Comparison of ENCODE assay signal across 29 cellular contexts in genomic region chr10:128577958-128578750, GRCh38.
"Had no signal": no experiment of that assay in that cellular context is flagged by ENCODE, and none has a peak within 500 bp of the region (broad histone marks: within the 10 kb centered on the region; RNA-seq: fewer than 3 reads in every experiment).

No MANE protein-coding gene starts in this region.

- FAIRE-seq: endometrium, frontal cortex had no signal

- H3K36me3 ChIP-seq: lower lobe of right lung, neural progenitor cell, prostate gland, right atrium auricular region, tibial artery, vagina had no signal

- ATAC-seq: effector memory CD8-positive, alpha-beta T cell; left colon; left ventricle myocardium superior; mucosa of descending colon; natural killer cell treated with Interleukin-12 subunit alpha and Interleukin-12 subunit beta and Interleukin-15 and Interleukin-18, amount 100 ng/mL, for 72 hours; sciatic nerve; stimulated activated effector memory CD8-positive, alpha-beta T cell treated with anti-CD3 and anti-CD28 coated beads, Interleukin-12 subunit alpha, Interleukin-12 subunit beta, amount 100 ng/mL, for 72 hours had no signal

- H3K27me3 ChIP-seq: neural progenitor cell, right atrium auricular region, testis, vagina had no signal

- H3K4me1 ChIP-seq: lower lobe of right lung, prostate gland, right atrium auricular region, testis, tibial artery, vagina had no signal

- DNase-seq: cortex of kidney; effector memory CD8-positive, alpha-beta T cell; erythroblast; hypothalamus; immature natural killer cell; islet precursor cell; kidney glomerular epithelial cell; left colon; left ventricle myocardium superior; lower lobe of right lung; mucosa of descending colon; naive B cell; stimulated activated CD4-positive, alpha-beta T cell treated with anti-CD3 and anti-CD28 coated beads, Interleukin-12 subunit alpha, Interleukin-12 subunit beta, amount 100 ng/mL, for 4 hours; stimulated activated CD4-positive, alpha-beta T cell treated with anti-CD3 and anti-CD28 coated beads, Interleukin-1b, Interleukin-23, amount 100 ng/mL, for 48 hours; stimulated activated CD4-positive, alpha-beta T cell treated with anti-CD3 and anti-CD28 coated beads, Interleukin-4, amount 100 ng/mL, for 1 hour; stimulated activated naive CD4-positive, alpha-beta T cell treated with Interleukin-2 at 50 U/mL for 16 hours; substantia nigra; testis; tibial artery had no signal

- H3K4me3 ChIP-seq: lower lobe of right lung, mucosa of descending colon, neural progenitor cell, prostate gland, right atrium auricular region, smooth muscle cell, testis, tibial artery, vagina had no signal

- H3K9me3 Mint-ChIP-seq: effector memory CD8-positive, alpha-beta T cell; natural killer cell treated with Interleukin-12 subunit alpha and Interleukin-12 subunit beta and Interleukin-15 and Interleukin-18, amount 100 ng/mL, for 72 hours had no signal

- H3K4me3 Mint-ChIP-seq: effector memory CD8-positive, alpha-beta T cell; immature natural killer cell; natural killer cell treated with Interleukin-12 subunit alpha and Interleukin-12 subunit beta and Interleukin-15 and Interleukin-18, amount 100 ng/mL, for 72 hours; stimulated activated effector memory CD8-positive, alpha-beta T cell treated with anti-CD3 and anti-CD28 coated beads, Interleukin-12 subunit alpha, Interleukin-12 subunit beta, amount 100 ng/mL, for 72 hours had no signal

- H3K4me2 ChIP-seq: smooth muscle cell had no signal

- H3K4me1 Mint-ChIP-seq: immature natural killer cell; naive B cell; stimulated activated effector memory CD8-positive, alpha-beta T cell treated with anti-CD3 and anti-CD28 coated beads, Interleukin-12 subunit alpha, Interleukin-12 subunit beta, amount 100 ng/mL, for 72 hours had no signal

- H3K9me3 ChIP-seq: lower lobe of right lung, mucosa of descending colon, prostate gland, right atrium auricular region, testis, tibial artery, vagina had no signal

- H3K36me3 Mint-ChIP-seq: immature natural killer cell; naive B cell; natural killer cell treated with Interleukin-12 subunit alpha and Interleukin-12 subunit beta and Interleukin-15 and Interleukin-18, amount 100 ng/mL, for 72 hours; neural progenitor cell; stimulated activated effector memory CD8-positive, alpha-beta T cell treated with anti-CD3 and anti-CD28 coated beads, Interleukin-12 subunit alpha, Interleukin-12 subunit beta, amount 100 ng/mL, for 72 hours had no signal

- H3K9ac ChIP-seq: neural progenitor cell had no signal

- H3K27ac ChIP-seq: lower lobe of right lung, neural progenitor cell, prostate gland, right atrium auricular region, testis, tibial artery, vagina had no signal

- H3K27ac Mint-ChIP-seq: effector memory CD8-positive, alpha-beta T cell; immature natural killer cell; naive B cell; natural killer cell treated with Interleukin-12 subunit alpha and Interleukin-12 subunit beta and Interleukin-15 and Interleukin-18, amount 100 ng/mL, for 72 hours; stimulated activated effector memory CD8-positive, alpha-beta T cell treated with anti-CD3 and anti-CD28 coated beads, Interleukin-12 subunit alpha, Interleukin-12 subunit beta, amount 100 ng/mL, for 72 hours had no signal
